ENCODE assay signal across 17 cellular contexts in the genomic region with DNA sequence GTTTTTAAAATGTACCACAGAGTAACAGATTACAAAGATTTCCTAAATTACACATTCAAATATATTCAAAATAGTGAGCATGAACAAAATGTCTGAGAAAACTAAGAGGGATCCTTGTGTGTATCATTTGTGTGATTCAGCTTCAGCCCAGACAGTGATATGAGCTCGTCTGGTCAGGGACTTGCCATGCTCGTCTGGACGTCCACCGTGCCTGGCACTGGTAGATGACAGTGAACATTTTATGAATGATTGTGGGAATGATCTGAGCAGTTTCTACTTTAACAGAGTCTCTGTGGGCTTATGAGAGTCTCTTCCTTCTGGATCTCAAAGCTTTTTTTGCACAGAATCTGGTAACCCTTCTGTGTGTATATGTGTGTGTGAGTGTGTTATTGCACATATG. TPM values are rescaled to one million over a fixed set of nuclear protein-coding genes. Genes with fewer than 3 reads are reported as not detected.
DNase-seq lines count a peak whose midpoint lies in the region; ATAC-seq and TF ChIP-seq lines count a peak whose summit lies in the region.
"Had no signal": no experiment of that assay in that cellular context is flagged by ENCODE, and none has a peak within 500 bp of the region (broad histone marks: within the 10 kb centered on the region; RNA-seq: fewer than 3 reads in every experiment).

No MANE protein-coding gene starts in this region.

- H3K27ac Mint-ChIP-seq in mesothelial cell of epicardium (peak overlapping the region; percentile 80), type B pancreatic cell (peak overlapping the region; percentile 54)
- H3K27ac Mint-ChIP-seq: activated CD8-positive, alpha-beta T cell treated with anti-CD3 and anti-CD28 coated beads for 36 hours had no signal

- no TSS peak for BruUV-seq in Panc1 (replicated peaks; lab: Mats Ljungman, UMichigan)

- no peak for DNase-seq in Panc1 (ENCODE audit: low read depth, low spot score)
- peak; percentile 72 for DNase-seq in choroid plexus epithelial cell (ENCODE audit: low read depth)
- no peak for DNase-seq in mesothelial cell of epicardium (ENCODE audit: low spot score in 2 of 2, unreplicated experiment in 2 of 2)
- no peak for DNase-seq in type B pancreatic cell (ENCODE audit: extremely low spot score, unreplicated experiment)
- DNase-seq in activated T-cell treated with anti-CD3 and anti-CD28 coated beads, Interleukin-2, amount 50 U/mL, for 48 hours, result no peak
- no peak for DNase-seq in NCI-H2107 treated with DMSO at 0.1 percent for 48 hours (lab: John Stamatoyannopoulos, UW; ENCODE audit: unreplicated experiment)
- DNase-seq: activated CD8-positive, alpha-beta T cell treated with anti-CD3 and anti-CD28 coated beads for 36 hours; activated naive CD4-positive, alpha-beta T cell; Calu3; colonic mucosa; left ventricle myocardium superior; NCI-H446 treated with DMSO at 0.1 percent for 48 hours; occipital lobe; OCI-M1; stimulated activated CD4-positive, alpha-beta T cell treated with anti-CD3 and anti-CD28 coated beads, Interleukin-2, amount 100 ng/mL, for 48 hours; stomach had no signal

- no peak overlapping the region for H3K4me3 Mint-ChIP-seq in mesothelial cell of epicardium
- no peak overlapping the region for H3K4me3 Mint-ChIP-seq in type B pancreatic cell
- H3K4me3 Mint-ChIP-seq: activated CD8-positive, alpha-beta T cell treated with anti-CD3 and anti-CD28 coated beads for 36 hours had no signal

- no peaks in the 10 kb centered on the region for H3K27me3 Mint-ChIP-seq in mesothelial cell of epicardium (ENCODE audit: low read depth)
- H3K27me3 Mint-ChIP-seq in type B pancreatic cell, result no peaks in the 10 kb centered on the region
- H3K27me3 Mint-ChIP-seq: activated CD8-positive, alpha-beta T cell treated with anti-CD3 and anti-CD28 coated beads for 36 hours had no signal

- no peaks in the 10 kb centered on the region for H3K9me3 ChIP-seq in Panc1 (ENCODE audit: control insufficient read depth, insufficient read depth, low read depth, low read length)
- H3K9me3 ChIP-seq: colonic mucosa, stomach had no signal

- TF ChIP-seq CTCF in Panc1 (IDR thresholded peaks at IDR 0.05) (no peak), choroid plexus epithelial cell (conservative IDR thresholded peaks at IDR 0.05; ENCODE audit: low read depth, low read length) (no peak), mesothelial cell of epicardium (IDR thresholded peaks at IDR 0.05; ENCODE audit: unreplicated experiment) (no peak), type B pancreatic cell (conservative IDR thresholded peaks at IDR 0.05) (no peak)

- peak overlapping the region; percentile 95 for H3K27ac ChIP-seq in Panc1 (ENCODE audit: low read length)
- H3K27ac ChIP-seq: colonic mucosa, stomach had no signal

- no peaks in the 10 kb centered on the region for H3K36me3 ChIP-seq in Panc1 (ENCODE audit: control insufficient read depth, insufficient read depth, low read length)
- H3K36me3 ChIP-seq: colonic mucosa, stomach had no signal

- POLR2A ChIA-PET in Panc1 (lab: Charles Lee), result no interaction called here

- CTCF ChIA-PET in Panc1 (lab: Charles Lee), result interaction anchor here (0.6 to 1.3 kb wide), 5 partner anchors 14 to 347 kb away, joined by 3 to 8 read pairs (median 3); no protein-coding TSS in a partner anchor

- H3K4me1 ChIP-seq in Panc1 (ENCODE audit: control insufficient read depth, insufficient read depth, low read length), result peaks cover 60% of the 10 kb centered on the region
- H3K4me1 ChIP-seq: colonic mucosa had no signal

- H3K4me1 Mint-ChIP-seq in mesothelial cell of epicardium, result peaks cover 39% of the 10 kb centered on the region
- peaks cover 30% of the 10 kb centered on the region for H3K4me1 Mint-ChIP-seq in type B pancreatic cell (ENCODE audit: unreplicated experiment)

- in situ Hi-C loops in Panc1 (cut with HindIII; ENCODE audit: low pct_unique_long_range_greater_than_20kb, low sequenced_read_pairs), result no loop called here

- no peaks in the 10 kb centered on the region for H3K27me3 ChIP-seq in Panc1 (ENCODE audit: control insufficient read depth, insufficient read depth, low read length)
- H3K27me3 ChIP-seq: colonic mucosa, stomach had no signal

- intact Hi-C loops in Panc1 (cut with micrococcal nuclease; ENCODE audit: unreplicated experiment), result no loop called here

- H3K36me3 Mint-ChIP-seq in mesothelial cell of epicardium, result no peaks in the 10 kb centered on the region
- no peaks in the 10 kb centered on the region for H3K36me3 Mint-ChIP-seq in type B pancreatic cell

- H3K4me3 ChIP-seq in Panc1 (ENCODE audit: low read depth in 2 of 2, low read length in 2 of 2) (no peak overlapping the region), choroid plexus epithelial cell (ENCODE audit: low read depth, low read length) (no peak overlapping the region)
- H3K4me3 ChIP-seq: colonic mucosa, stomach had no signal

- ATAC-seq in Panc1 (no peak), GM19467 (IDR thresholded peaks at IDR 0.05; ENCODE audit: unreplicated experiment) (no peak)
- ATAC-seq: activated CD8-positive, alpha-beta T cell treated with anti-CD3 and anti-CD28 coated beads for 36 hours; left ventricle myocardium superior had no signal

- H3K9me3 Mint-ChIP-seq in mesothelial cell of epicardium, result no peaks in the 10 kb centered on the region
- H3K9me3 Mint-ChIP-seq in type B pancreatic cell, result no peaks in the 10 kb centered on the region
- H3K9me3 Mint-ChIP-seq: activated CD8-positive, alpha-beta T cell treated with anti-CD3 and anti-CD28 coated beads for 36 hours had no signal

RNA-seq across cellular contexts. Expression of a gene that starts 34.2 kb away (rescaled TPM):
- total RNA-seq in Panc1 (2021; ENCODE audit: unreplicated experiment) (0.98 TPM), mesothelial cell of epicardium (0.20 to 0.24 TPM (median 0.20 TPM) in 3 replicates), type B pancreatic cell (ENCODE audit: low replicate concordance) (0.19 TPM in 1 of 2 replicates, not detected in the other)
- 0.56 TPM for polyA plus RNA-seq in Panc1 (2012; ENCODE audit: insufficient read length)
- total RNA-seq: activated CD8-positive, alpha-beta T cell treated with anti-CD3 and anti-CD28 coated beads for 36 hours; occipital lobe; stomach had no signal

RNA-seq across cellular contexts. Expression of a gene that starts 39.7 kb away (rescaled TPM):
- 55.6 TPM for total RNA-seq in Panc1 (2021; ENCODE audit: unreplicated experiment)
- 63.0 TPM for polyA plus RNA-seq in Panc1 (2012; ENCODE audit: insufficient read length)
- total RNA-seq in mesothelial cell of epicardium, result 9.1 to 9.4 TPM (median 9.4 TPM) in 3 replicates
- total RNA-seq in type B pancreatic cell (ENCODE audit: low replicate concordance), result 11.6 and 16.1 TPM in 2 replicates

RNA-seq across cellular contexts. Expression of a gene that starts 40.2 kb away (rescaled TPM):
- total RNA-seq in Panc1 (2021; ENCODE audit: unreplicated experiment) (83.3 TPM), mesothelial cell of epicardium (82.5 to 88.1 TPM (median 84.9 TPM) in 3 replicates), type B pancreatic cell (ENCODE audit: low replicate concordance) (85.9 and 94.8 TPM in 2 replicates)
- 81.5 TPM for polyA plus RNA-seq in Panc1 (2012; ENCODE audit: insufficient read length)

RNA-seq across cellular contexts. Expression of a gene that starts 45.8 kb away (rescaled TPM):
- total RNA-seq in Panc1 (2021; ENCODE audit: unreplicated experiment) (0.08 TPM), mesothelial cell of epicardium (0.31 to 0.50 TPM (median 0.40 TPM) in 3 replicates), type B pancreatic cell (ENCODE audit: low replicate concordance) (0.57 and 2.1 TPM in 2 replicates)
- polyA plus RNA-seq in Panc1 (2012; ENCODE audit: insufficient read length), result 0.16 TPM
- total RNA-seq: activated CD8-positive, alpha-beta T cell treated with anti-CD3 and anti-CD28 coated beads for 36 hours; stomach had no signal

RNA-seq across cellular contexts. Expression of a gene that starts 51.1 kb away (rescaled TPM):
- not detected for total RNA-seq in Panc1 (2021; ENCODE audit: unreplicated experiment)
- polyA plus RNA-seq in Panc1 (2012; ENCODE audit: insufficient read length), result not detected
- total RNA-seq in mesothelial cell of epicardium, result not detected in 3 replicates
- total RNA-seq in type B pancreatic cell (ENCODE audit: low replicate concordance), result 0.34 TPM in 1 of 2 replicates, not detected in the other
- total RNA-seq: activated CD8-positive, alpha-beta T cell treated with anti-CD3 and anti-CD28 coated beads for 36 hours; colonic mucosa; occipital lobe; stomach had no signal
- polyA plus RNA-seq: stomach had no signal
